Comparison of ENCODE assay signal across 16 cellular contexts in the genomic region with DNA sequence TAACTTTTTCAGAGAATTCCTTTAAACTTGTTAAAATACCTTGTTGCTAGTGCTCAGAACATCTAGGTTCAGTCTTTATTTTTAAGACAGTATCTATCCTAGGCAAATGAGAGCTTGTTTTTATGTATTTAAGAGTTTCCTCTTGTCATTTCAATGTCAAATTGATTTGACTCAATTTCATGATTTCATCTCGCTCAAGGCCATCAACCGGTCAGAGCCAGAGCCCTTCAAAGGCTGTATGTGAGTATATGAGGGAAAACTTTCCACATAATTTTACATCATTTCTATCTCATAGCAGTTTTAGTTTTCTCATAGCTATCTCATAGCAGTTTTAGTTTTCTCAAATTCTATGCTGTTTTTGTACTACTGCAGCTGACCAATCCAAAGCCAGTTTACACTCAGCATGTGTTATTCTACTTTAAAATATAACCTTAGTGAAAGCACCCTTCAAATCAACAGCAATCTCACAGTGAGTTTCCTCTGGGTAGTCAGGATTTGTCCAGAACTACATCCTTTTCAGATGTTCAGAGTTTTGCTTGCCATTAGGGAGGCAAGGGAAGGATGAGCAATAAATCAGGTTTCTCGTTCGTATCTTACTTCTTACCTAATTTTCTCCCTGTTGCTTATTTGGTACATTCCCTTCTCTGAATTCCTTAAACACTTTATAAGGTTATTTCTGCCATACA. TPM values are rescaled to one million over a fixed set of nuclear protein-coding genes. Genes with fewer than 3 reads are reported as not detected.
DNase-seq lines count a peak whose midpoint lies in the region; ATAC-seq and TF ChIP-seq lines count a peak whose summit lies in the region.
"Had no signal": no experiment of that assay in that cellular context is flagged by ENCODE, and none has a peak within 500 bp of the region (broad histone marks: within the 10 kb centered on the region; RNA-seq: fewer than 3 reads in every experiment).

No MANE protein-coding gene starts in this region.

- peak overlapping the region; percentile 14 for H3K27ac Mint-ChIP-seq in CD4-positive, alpha-beta T cell
- peak overlapping the region; percentile 69 for H3K27ac Mint-ChIP-seq in activated T-helper 1 cell treated with anti-CD3 and anti-CD28 coated beads, Interleukin-12 subunit alpha, Interleukin-12 subunit beta, Interleukin-2, Interleukin-4 antibody, amounts not matched to agents 30 ng/mL and 10 ng/mL and 1 ng/mL, durations not matched to agents 14 hours and 24 hours and 36 hours
- peak overlapping the region; percentile 28 for H3K27ac Mint-ChIP-seq in mesothelial cell of epicardium
- H3K27ac Mint-ChIP-seq: activated B cell treated with CpG ODN at 0.5 μM for 24 hours had no signal

- POLR2A ChIA-PET in CD4-positive, alpha-beta T cell (lab: Charles Lee): interaction anchor here (1.3 to 22.6 kb wide), 4 partner anchors 11 to 119 kb away, joined by 3 to 1262 read pairs (median 72); a partner anchor contains a TSS

- no peak for ATAC-seq in CD4-positive, alpha-beta T cell (ENCODE audit: poor library complexity)
- no peak for ATAC-seq in GM19328 (IDR thresholded peaks at IDR 0.05; ENCODE audit: unreplicated experiment)
- ATAC-seq: lower lobe of right lung had no signal

- peaks cover 98% of the 10 kb centered on the region for H3K36me3 Mint-ChIP-seq in CD4-positive, alpha-beta T cell (ENCODE audit: low read depth)
- H3K36me3 Mint-ChIP-seq in activated T-helper 1 cell treated with anti-CD3 and anti-CD28 coated beads, Interleukin-12 subunit alpha, Interleukin-12 subunit beta, Interleukin-2, Interleukin-4 antibody, amounts not matched to agents 30 ng/mL and 10 ng/mL and 1 ng/mL, durations not matched to agents 14 hours and 24 hours and 36 hours (ENCODE audit: low read depth): peaks cover 74% of the 10 kb centered on the region
- H3K36me3 Mint-ChIP-seq in mesothelial cell of epicardium: peaks cover 49% of the 10 kb centered on the region

- intact Hi-C loops in CD4-positive, alpha-beta T cell (cut with DNase I, micrococcal nuclease): no loop called here
- intact Hi-C loops in activated T-helper 1 cell treated with anti-CD3 and anti-CD28 coated beads, Interleukin-12 subunit alpha, Interleukin-12 subunit beta, Interleukin-2, Interleukin-4 antibody, amounts not matched to agents 30 ng/mL and 10 ng/mL and 1 ng/mL, durations not matched to agents 14 hours and 24 hours and 36 hours (cut with micrococcal nuclease): loop anchor here (1.0 kb wide), 2 partner anchors 9 to 11 kb away; no protein-coding TSS in a partner anchor

- H3K4me3 Mint-ChIP-seq in CD4-positive, alpha-beta T cell: no peak overlapping the region
- H3K4me3 Mint-ChIP-seq in activated T-helper 1 cell treated with anti-CD3 and anti-CD28 coated beads, Interleukin-12 subunit alpha, Interleukin-12 subunit beta, Interleukin-2, Interleukin-4 antibody, amounts not matched to agents 30 ng/mL and 10 ng/mL and 1 ng/mL, durations not matched to agents 14 hours and 24 hours and 36 hours: no peak overlapping the region
- H3K4me3 Mint-ChIP-seq in mesothelial cell of epicardium: no peak overlapping the region
- H3K4me3 Mint-ChIP-seq: activated B cell treated with CpG ODN at 0.5 μM for 24 hours had no signal

- no peaks in the 10 kb centered on the region for H3K27me3 Mint-ChIP-seq in CD4-positive, alpha-beta T cell
- no peaks in the 10 kb centered on the region for H3K27me3 Mint-ChIP-seq in activated T-helper 1 cell treated with anti-CD3 and anti-CD28 coated beads, Interleukin-12 subunit alpha, Interleukin-12 subunit beta, Interleukin-2, Interleukin-4 antibody, amounts not matched to agents 30 ng/mL and 10 ng/mL and 1 ng/mL, durations not matched to agents 14 hours and 24 hours and 36 hours (ENCODE audit: insufficient read depth)
- no peaks in the 10 kb centered on the region for H3K27me3 Mint-ChIP-seq in mesothelial cell of epicardium (ENCODE audit: low read depth)
- H3K27me3 Mint-ChIP-seq: activated B cell treated with CpG ODN at 0.5 μM for 24 hours had no signal

- H3K27ac ChIP-seq in 22Rv1: peak overlapping the region; percentile 5
- H3K27ac ChIP-seq in CD4-positive, alpha-beta T cell (ENCODE audit: low read depth, low read length): no peak overlapping the region
- H3K27ac ChIP-seq: lower lobe of right lung, right atrium auricular region, thyroid gland had no signal

- DNase-seq in CD4-positive, alpha-beta T cell: no peak
- no peak for DNase-seq in activated T-helper 1 cell treated with anti-CD3 and anti-CD28 coated beads, Interleukin-12 subunit alpha, Interleukin-12 subunit beta, Interleukin-2, Interleukin-4 antibody, amounts not matched to agents 30 ng/mL and 10 ng/mL and 1 ng/mL, durations not matched to agents 14 hours and 24 hours and 36 hours (ENCODE audit: low spot score)
- DNase-seq in mesothelial cell of epicardium (ENCODE audit: low spot score in 2 of 2, unreplicated experiment in 2 of 2): no peak
- no peak for DNase-seq in HuH-7.5 (ENCODE audit: low spot score)
- DNase-seq in hypothalamus (lab: John Stamatoyannopoulos, UW): no peak
- DNase-seq in NCI-H2171 (lab: John Stamatoyannopoulos, UW): no peak
- DNase-seq: activated B cell treated with CpG ODN at 0.5 μM for 24 hours, DMS79 treated with DMSO at 0.1 percent for 48 hours, erythroblast, lower lobe of right lung, MV-4-11, T-helper 1 cell, thyroid gland had no signal

- no peaks in the 10 kb centered on the region for H3K27me3 ChIP-seq in CD4-positive, alpha-beta T cell (ENCODE audit: control insufficient read depth, insufficient read depth, low read length)
- H3K27me3 ChIP-seq: right atrium auricular region, thyroid gland had no signal

- H3K9me3 Mint-ChIP-seq in CD4-positive, alpha-beta T cell: no peaks in the 10 kb centered on the region
- H3K9me3 Mint-ChIP-seq in activated T-helper 1 cell treated with anti-CD3 and anti-CD28 coated beads, Interleukin-12 subunit alpha, Interleukin-12 subunit beta, Interleukin-2, Interleukin-4 antibody, amounts not matched to agents 30 ng/mL and 10 ng/mL and 1 ng/mL, durations not matched to agents 14 hours and 24 hours and 36 hours: no peaks in the 10 kb centered on the region
- no peaks in the 10 kb centered on the region for H3K9me3 Mint-ChIP-seq in mesothelial cell of epicardium
- H3K9me3 Mint-ChIP-seq: activated B cell treated with CpG ODN at 0.5 μM for 24 hours had no signal

- no peaks in the 10 kb centered on the region for H3K9me3 ChIP-seq in CD4-positive, alpha-beta T cell (ENCODE audit: control insufficient read depth, low read length)
- H3K9me3 ChIP-seq: lower lobe of right lung, right atrium auricular region, thyroid gland had no signal

- TF ChIP-seq CTCF in 22Rv1 (IDR thresholded peaks at IDR 0.05) (no peak), mesothelial cell of epicardium (IDR thresholded peaks at IDR 0.05; ENCODE audit: unreplicated experiment) (no peak)
- TF ChIP-seq CTCF in CD4-positive, alpha-beta T cell (IDR thresholded peaks at IDR 0.05): no peak

- peaks cover 92% of the 10 kb centered on the region for H3K4me1 Mint-ChIP-seq in CD4-positive, alpha-beta T cell (ENCODE audit: low read depth)
- H3K4me1 Mint-ChIP-seq in activated T-helper 1 cell treated with anti-CD3 and anti-CD28 coated beads, Interleukin-12 subunit alpha, Interleukin-12 subunit beta, Interleukin-2, Interleukin-4 antibody, amounts not matched to agents 30 ng/mL and 10 ng/mL and 1 ng/mL, durations not matched to agents 14 hours and 24 hours and 36 hours (ENCODE audit: low read depth): peaks cover 81% of the 10 kb centered on the region
- H3K4me1 Mint-ChIP-seq in mesothelial cell of epicardium: no peaks in the 10 kb centered on the region

- CTCF ChIA-PET in CD4-positive, alpha-beta T cell (lab: Charles Lee): no interaction called here

RNA-seq across cellular contexts. Expression of a gene that starts 12.7 kb away (rescaled TPM):
- total RNA-seq in CD4-positive, alpha-beta T cell: 100 to 1,000 TPM; 415 TPM
- 566 and 573 TPM in 2 replicates for total RNA-seq in activated T-helper 1 cell treated with anti-CD3 and anti-CD28 coated beads, Interleukin-12 subunit alpha, Interleukin-12 subunit beta, Interleukin-2, Interleukin-4 antibody, amounts not matched to agents 30 ng/mL and 10 ng/mL and 1 ng/mL, durations not matched to agents 14 hours and 24 hours and 36 hours
- total RNA-seq in mesothelial cell of epicardium: 423 to 436 TPM (median 424 TPM) in 3 replicates

RNA-seq across cellular contexts. Expression of a gene that starts 16.2 kb away (rescaled TPM):
- total RNA-seq in CD4-positive, alpha-beta T cell: 10 to 100 TPM; 14.5 to 16.8 TPM
- 27.4 and 27.6 TPM in 2 replicates for total RNA-seq in activated T-helper 1 cell treated with anti-CD3 and anti-CD28 coated beads, Interleukin-12 subunit alpha, Interleukin-12 subunit beta, Interleukin-2, Interleukin-4 antibody, amounts not matched to agents 30 ng/mL and 10 ng/mL and 1 ng/mL, durations not matched to agents 14 hours and 24 hours and 36 hours
- 27.7 to 31.9 TPM (median 29.3 TPM) in 3 replicates for total RNA-seq in mesothelial cell of epicardium

Comparison
In these comparisons a context has a peak if more than half of its experiments do, and no peak if none do; other contexts are left out.
1. H3K27ac Mint-ChIP-seq: peak in every context shown above with its lines; median percentile 69 in activated T-helper 1 cell treated with anti-CD3 and anti-CD28 coated beads, Interleukin-12 subunit alpha, Interleukin-12 subunit beta, Interleukin-2, Interleukin-4 antibody, amounts not matched to agents 30 ng/mL and 10 ng/mL and 1 ng/mL, durations not matched to agents 14 hours and 24 hours and 36 hours; 28 in mesothelial cell of epicardium; 14 in CD4-positive, alpha-beta T cell.